ENCODE assay signal across 20 cellular contexts in genomic region chr2:174053285-174053684, GRCh38.
DNase-seq lines count a peak whose midpoint lies in the region; ATAC-seq and TF ChIP-seq lines count a peak whose summit lies in the region.
"Had no signal": no experiment of that assay in that cellular context is flagged by ENCODE, and none has a peak within 500 bp of the region (broad histone marks: within the 10 kb centered on the region; RNA-seq: fewer than 3 reads in every experiment).

No MANE protein-coding gene starts in this region.

- ATAC-seq in omental fat pad (ENCODE audit: low FRiP score) (peak; percentile 20), GM18519 (IDR thresholded peaks at IDR 0.05; ENCODE audit: low FRiP score, unreplicated experiment) (no peak)
- ATAC-seq: natural killer cell treated with Interleukin-12 subunit alpha and Interleukin-12 subunit beta and Interleukin-15 and Interleukin-18, amount 100 ng/mL, for 72 hours had no signal

- no peak for TF ChIP-seq CTCF in fibroblast of villous mesenchyme (IDR thresholded peaks at IDR 0.05; ENCODE audit: insufficient read depth, low read depth, low read length)
- no peak for TF ChIP-seq CTCF in omental fat pad (IDR thresholded peaks at IDR 0.05)

- H3K36me3 ChIP-seq in ES-I3 (ENCODE audit: insufficient read depth, low read length), result no peaks in the 10 kb centered on the region
- no peaks in the 10 kb centered on the region for H3K36me3 ChIP-seq in SJCRH30
- H3K36me3 ChIP-seq: cardiac muscle cell, HAP-1 had no signal

- H3K9me3 ChIP-seq in ES-I3 (ENCODE audit: control insufficient read depth, insufficient read depth, low read length) (no peaks in the 10 kb centered on the region), SJCRH30 (replicated peaks) (no peaks in the 10 kb centered on the region)
- H3K9me3 ChIP-seq: HAP-1 had no signal

- DNase-seq in SJCRH30 (peak in 1 of 2 experiments; percentile 36), fibroblast of villous mesenchyme (ENCODE audit: low read depth) (no peak), omental fat pad (ENCODE audit: low spot score) (no peak), NCI-H1694 (lab: John Stamatoyannopoulos, UW) (no peak), A172 (ENCODE audit: low spot score) (no peak)
- DNase-seq in activated naive CD4-positive, alpha-beta T cell treated with anti-CD3 and anti-CD28 coated beads, Interleukin-2, amount 50 U/mL, for 16 hours, result no peak
- DNase-seq: activated CD4-positive, alpha-beta T cell treated with anti-CD3 and anti-CD28 coated beads, Interleukin-2, amount 50 U/mL, for 4 hours; activated naive CD8-positive, alpha-beta T cell treated with anti-CD3 and anti-CD28 coated beads, Interleukin-2, amount 10 ng/mL, durations not matched to agents 7 days and 5 days; activated T-cell treated with anti-CD3 and anti-CD28 coated beads, Interleukin-2, amount 50 U/mL, for 24 hours; COR-L47; effector CD4-positive, alpha-beta T cell; GDM1; MM.1S; NCI-H2029; NCI-H510A had no signal

- H3K4me1 ChIP-seq in ES-I3 (ENCODE audit: insufficient read depth, low read length), result peaks cover 27% of the 10 kb centered on the region
- peaks cover 15% of the 10 kb centered on the region; the same call in 1 of the 2 replicates for H3K4me1 ChIP-seq in SJCRH30

- H3K9ac ChIP-seq in ES-I3 (ENCODE audit: low read depth, low read length), result peak overlapping the region; percentile 53

- H3K27ac ChIP-seq in SJCRH30, result peak overlapping the region; percentile 63; the same call in 1 of the 2 replicates
- H3K27ac ChIP-seq: cardiac muscle cell had no signal

- H3K4me3 ChIP-seq in SJCRH30 (peak overlapping the region; percentile 50), fibroblast of villous mesenchyme (ENCODE audit: low read depth, low read length) (peak overlapping the region; percentile 40)
- H3K4me3 ChIP-seq: cardiac muscle cell, HAP-1 had no signal

- no peaks in the 10 kb centered on the region for H3K27me3 ChIP-seq in SJCRH30
- H3K27me3 ChIP-seq: cardiac muscle cell had no signal
